Comparison of ENCODE assay signal across 2 cellular contexts in the genomic region with DNA sequence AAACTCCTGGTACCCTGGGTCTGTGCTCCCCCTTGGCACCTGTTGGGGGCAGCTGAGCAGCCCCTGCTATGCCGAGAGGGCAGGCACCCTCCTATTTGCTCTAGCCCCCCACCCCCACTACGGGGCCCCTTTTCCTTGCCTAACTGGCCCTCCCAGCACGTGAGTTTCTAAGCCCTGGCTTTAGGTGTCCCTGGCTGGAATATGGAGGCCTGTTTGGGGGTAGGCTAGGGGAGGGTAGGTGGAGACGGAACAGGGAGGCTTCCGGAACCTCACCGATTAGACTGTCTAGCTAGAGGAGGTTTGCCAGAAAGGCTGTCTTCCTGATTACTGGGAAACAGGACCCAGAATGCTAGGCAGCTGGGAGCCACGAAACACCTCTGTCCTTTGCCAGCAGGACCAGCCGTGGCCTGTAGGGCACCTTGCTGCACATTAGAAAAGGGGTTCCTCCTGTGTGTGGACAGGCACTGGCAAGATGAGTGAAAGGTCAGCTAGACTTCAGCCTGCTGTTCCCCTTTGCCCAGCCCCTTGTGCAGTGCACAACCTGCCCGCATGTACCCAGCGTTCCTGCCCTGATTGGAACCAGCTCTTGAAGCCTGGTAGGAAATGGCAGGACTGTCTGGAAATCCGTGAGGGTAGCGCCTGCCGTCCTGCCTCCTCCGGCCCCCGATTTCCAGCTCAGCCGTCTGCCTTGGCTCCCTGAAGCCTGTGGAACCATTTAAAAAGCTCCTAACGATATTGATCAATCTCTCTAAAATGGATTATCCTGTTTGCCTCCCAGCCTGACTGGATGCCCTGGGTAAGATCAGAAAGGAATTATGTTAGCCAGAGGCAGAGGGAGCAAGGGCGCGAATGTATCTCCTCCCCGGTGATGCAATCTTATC.
TF ChIP-seq lines count a peak whose summit lies in the region.

No MANE protein-coding gene starts in this region.

TF ChIP-seq in GM12878, 131 proteins besides CTCF, POLR2A, EP300 and RAD21 (continued from another document):
- TF ChIP-seq RELB (IDR thresholded peaks at IDR 0.05; ENCODE audit: low read depth) (no peak), EZH2 (IDR thresholded peaks at IDR 0.05; ENCODE audit: borderline replicate concordance, control insufficient read depth, low read depth, low read length) (no peak), CBFB (IDR thresholded peaks at IDR 0.05; ENCODE audit: low read depth) (no peak), MYB (IDR thresholded peaks at IDR 0.05; ENCODE audit: borderline replicate concordance, low read depth, low read length) (no peak), SMAD5 (IDR thresholded peaks at IDR 0.05; ENCODE audit: low read depth) (no peak), SREBF1 (IDR thresholded peaks at IDR 0.05; ENCODE audit: low read length) (no peak), ASH2L (IDR thresholded peaks at IDR 0.05; ENCODE audit: borderline replicate concordance, low read depth) (no peak), FOXM1 (IDR thresholded peaks at IDR 0.05; ENCODE audit: low read depth, low read length) (no peak), HDAC6 (IDR thresholded peaks at IDR 0.05; ENCODE audit: unreplicated experiment) (no peak), SIN3A (IDR thresholded peaks at IDR 0.05; ENCODE audit: low read depth, low read length) (no peak), BRCA1 (IDR thresholded peaks at IDR 0.05; ENCODE audit: low read depth, low read length) (no peak), ATF7 (IDR thresholded peaks at IDR 0.05; ENCODE audit: low read depth) (no peak)
- TF ChIP-seq, protein P1, sequence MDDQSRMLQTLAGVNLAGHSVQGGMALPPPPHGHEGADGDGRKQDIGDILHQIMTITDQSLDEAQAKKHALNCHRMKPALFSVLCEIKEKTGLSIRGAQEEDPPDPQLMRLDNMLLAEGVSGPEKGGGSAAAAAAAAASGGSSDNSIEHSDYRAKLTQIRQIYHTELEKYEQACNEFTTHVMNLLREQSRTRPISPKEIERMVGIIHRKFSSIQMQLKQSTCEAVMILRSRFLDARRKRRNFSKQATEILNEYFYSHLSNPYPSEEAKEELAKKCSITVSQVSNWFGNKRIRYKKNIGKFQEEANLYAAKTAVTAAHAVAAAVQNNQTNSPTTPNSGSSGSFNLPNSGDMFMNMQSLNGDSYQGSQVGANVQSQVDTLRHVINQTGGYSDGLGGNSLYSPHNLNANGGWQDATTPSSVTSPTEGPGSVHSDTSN (IDR thresholded peaks at IDR 0.05; ENCODE audit: insufficient replicate concordance, low read depth, low read length) = no peak
TF ChIP-seq in GM12878: peak in this region for 0.

TF ChIP-seq in liver, 16 proteins besides CTCF, POLR2A, EP300 and RAD21 (continued from another document):
- TF ChIP-seq SP1 (IDR thresholded peaks at IDR 0.05) (peak; percentile 52), HNF4A (conservative IDR thresholded peaks at IDR 0.05) (peak; percentile 25 to 55), RXRA (IDR thresholded peaks at IDR 0.05) (peak; percentile 31 to 56), MAX (IDR thresholded peaks at IDR 0.05) (no peak)
- TF ChIP-seq, protein P2, sequence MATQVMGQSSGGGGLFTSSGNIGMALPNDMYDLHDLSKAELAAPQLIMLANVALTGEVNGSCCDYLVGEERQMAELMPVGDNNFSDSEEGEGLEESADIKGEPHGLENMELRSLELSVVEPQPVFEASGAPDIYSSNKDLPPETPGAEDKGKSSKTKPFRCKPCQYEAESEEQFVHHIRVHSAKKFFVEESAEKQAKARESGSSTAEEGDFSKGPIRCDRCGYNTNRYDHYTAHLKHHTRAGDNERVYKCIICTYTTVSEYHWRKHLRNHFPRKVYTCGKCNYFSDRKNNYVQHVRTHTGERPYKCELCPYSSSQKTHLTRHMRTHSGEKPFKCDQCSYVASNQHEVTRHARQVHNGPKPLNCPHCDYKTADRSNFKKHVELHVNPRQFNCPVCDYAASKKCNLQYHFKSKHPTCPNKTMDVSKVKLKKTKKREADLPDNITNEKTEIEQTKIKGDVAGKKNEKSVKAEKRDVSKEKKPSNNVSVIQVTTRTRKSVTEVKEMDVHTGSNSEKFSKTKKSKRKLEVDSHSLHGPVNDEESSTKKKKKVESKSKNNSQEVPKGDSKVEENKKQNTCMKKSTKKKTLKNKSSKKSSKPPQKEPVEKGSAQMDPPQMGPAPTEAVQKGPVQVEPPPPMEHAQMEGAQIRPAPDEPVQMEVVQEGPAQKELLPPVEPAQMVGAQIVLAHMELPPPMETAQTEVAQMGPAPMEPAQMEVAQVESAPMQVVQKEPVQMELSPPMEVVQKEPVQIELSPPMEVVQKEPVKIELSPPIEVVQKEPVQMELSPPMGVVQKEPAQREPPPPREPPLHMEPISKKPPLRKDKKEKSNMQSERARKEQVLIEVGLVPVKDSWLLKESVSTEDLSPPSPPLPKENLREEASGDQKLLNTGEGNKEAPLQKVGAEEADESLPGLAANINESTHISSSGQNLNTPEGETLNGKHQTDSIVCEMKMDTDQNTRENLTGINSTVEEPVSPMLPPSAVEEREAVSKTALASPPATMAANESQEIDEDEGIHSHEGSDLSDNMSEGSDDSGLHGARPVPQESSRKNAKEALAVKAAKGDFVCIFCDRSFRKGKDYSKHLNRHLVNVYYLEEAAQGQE (IDR thresholded peaks at IDR 0.05) = no peak
TF ChIP-seq in liver: peak in this region for 3.
